In the genomic region with DNA sequence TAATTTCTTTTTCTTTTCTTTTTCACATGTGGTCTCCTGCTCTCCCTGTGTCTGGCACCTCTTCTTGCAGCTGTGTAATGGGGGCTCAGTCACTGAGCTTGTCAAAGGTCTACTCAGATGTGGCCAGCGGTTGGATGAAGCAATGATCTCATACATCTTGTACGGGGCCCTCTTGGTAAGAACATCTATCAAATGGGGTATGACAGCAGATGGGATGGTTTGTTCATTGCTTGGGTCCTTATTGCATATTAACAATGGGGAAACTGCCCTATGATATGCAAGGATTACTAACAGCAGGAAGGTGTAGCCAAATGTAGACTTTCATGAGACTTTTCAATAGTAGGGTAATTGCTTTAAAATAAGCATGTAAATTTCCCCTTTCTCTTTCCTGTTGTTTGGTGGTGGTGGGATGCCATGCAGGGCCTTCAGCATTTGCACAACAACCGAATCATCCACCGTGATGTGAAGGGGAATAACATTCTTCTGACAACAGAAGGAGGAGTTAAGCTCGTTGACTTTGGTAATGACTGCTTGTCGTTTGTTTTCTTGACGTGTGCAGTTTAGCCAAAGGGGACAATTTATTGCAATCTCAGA, we compare ENCODE assay signal across 1 cellular context.
A peak's percentile ranks its signal among the peaks of the same experiment; 100 is the strongest.
TF ChIP-seq lines count a peak whose summit lies in the region.

No MANE protein-coding gene starts in this region.

TF ChIP-seq in WTC11, 78 proteins besides CTCF, POLR2A, EP300 and RAD21 (continued from another document):
- TF ChIP-seq, protein P1, sequence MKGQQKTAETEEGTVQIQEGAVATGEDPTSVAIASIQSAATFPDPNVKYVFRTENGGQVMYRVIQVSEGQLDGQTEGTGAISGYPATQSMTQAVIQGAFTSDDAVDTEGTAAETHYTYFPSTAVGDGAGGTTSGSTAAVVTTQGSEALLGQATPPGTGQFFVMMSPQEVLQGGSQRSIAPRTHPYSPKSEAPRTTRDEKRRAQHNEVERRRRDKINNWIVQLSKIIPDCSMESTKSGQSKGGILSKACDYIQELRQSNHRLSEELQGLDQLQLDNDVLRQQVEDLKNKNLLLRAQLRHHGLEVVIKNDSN (CRISPR knock-in tag; IDR thresholded peaks at IDR 0.05), result no peak; the same call in 1 of the 2 replicates
- TF ChIP-seq ZNF121 (CRISPR knock-in tag; IDR thresholded peaks at IDR 0.05) (no peak), ATF3 (CRISPR knock-in tag; conservative IDR thresholded peaks at IDR 0.05) (no peak), GRHL2 (CRISPR knock-in tag; IDR thresholded peaks at IDR 0.05; ENCODE audit: insufficient replicate concordance, severe bottlenecking) (no peak), SOX15 (CRISPR knock-in tag; IDR thresholded peaks at IDR 0.05) (no peak), NR1H2 (CRISPR knock-in tag; IDR thresholded peaks at IDR 0.05) (no peak), ZNF396 (CRISPR knock-in tag; IDR thresholded peaks at IDR 0.05; ENCODE audit: borderline replicate concordance) (peak; percentile 60; the same call in 1 of the 2 replicates), SP1 (CRISPR knock-in tag; conservative IDR thresholded peaks at IDR 0.05) (peak; percentile 59), ZNF416 (CRISPR knock-in tag; IDR thresholded peaks at IDR 0.05) (no peak), ETV6 (CRISPR knock-in tag; IDR thresholded peaks at IDR 0.05) (peak; percentile 62; the same call in 1 of the 2 replicates), ELF4 (CRISPR knock-in tag; IDR thresholded peaks at IDR 0.05; ENCODE audit: low read depth) (no peak), SMAD3 (CRISPR knock-in tag; IDR thresholded peaks at IDR 0.05; ENCODE audit: borderline replicate concordance) (no peak), FOXK1 (CRISPR knock-in tag; IDR thresholded peaks at IDR 0.05) (peak; percentile 70), NFE2L1 (CRISPR knock-in tag; IDR thresholded peaks at IDR 0.05) (0 out of 2 replicates have a peak, but pooled peaks have one; percentile 38), CREB1 (CRISPR knock-in tag; IDR thresholded peaks at IDR 0.05) (no peak), NFATC4 (CRISPR knock-in tag; IDR thresholded peaks at IDR 0.05) (no peak), ZBTB21 (CRISPR knock-in tag; IDR thresholded peaks at IDR 0.05; ENCODE audit: borderline replicate concordance) (no peak), ZNF423 (CRISPR knock-in tag; IDR thresholded peaks at IDR 0.05) (peak; percentile 34; the same call in 1 of the 2 replicates), ATF1 (CRISPR knock-in tag; IDR thresholded peaks at IDR 0.05) (no peak)
- TF ChIP-seq, protein P2, sequence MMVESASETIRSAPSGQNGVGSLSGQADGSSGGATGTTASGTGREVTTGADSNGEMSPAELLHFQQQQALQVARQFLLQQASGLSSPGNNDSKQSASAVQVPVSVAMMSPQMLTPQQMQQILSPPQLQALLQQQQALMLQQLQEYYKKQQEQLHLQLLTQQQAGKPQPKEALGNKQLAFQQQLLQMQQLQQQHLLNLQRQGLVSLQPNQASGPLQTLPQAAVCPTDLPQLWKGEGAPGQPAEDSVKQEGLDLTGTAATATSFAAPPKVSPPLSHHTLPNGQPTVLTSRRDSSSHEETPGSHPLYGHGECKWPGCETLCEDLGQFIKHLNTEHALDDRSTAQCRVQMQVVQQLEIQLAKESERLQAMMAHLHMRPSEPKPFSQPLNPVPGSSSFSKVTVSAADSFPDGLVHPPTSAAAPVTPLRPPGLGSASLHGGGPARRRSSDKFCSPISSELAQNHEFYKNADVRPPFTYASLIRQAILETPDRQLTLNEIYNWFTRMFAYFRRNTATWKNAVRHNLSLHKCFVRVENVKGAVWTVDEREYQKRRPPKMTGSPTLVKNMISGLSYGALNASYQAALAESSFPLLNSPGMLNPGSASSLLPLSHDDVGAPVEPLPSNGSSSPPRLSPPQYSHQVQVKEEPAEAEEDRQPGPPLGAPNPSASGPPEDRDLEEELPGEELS (CRISPR knock-in tag; IDR thresholded peaks at IDR 0.05), result peak; percentile 92; the same call in 1 of the 2 replicates
- TF ChIP-seq, protein P3, sequence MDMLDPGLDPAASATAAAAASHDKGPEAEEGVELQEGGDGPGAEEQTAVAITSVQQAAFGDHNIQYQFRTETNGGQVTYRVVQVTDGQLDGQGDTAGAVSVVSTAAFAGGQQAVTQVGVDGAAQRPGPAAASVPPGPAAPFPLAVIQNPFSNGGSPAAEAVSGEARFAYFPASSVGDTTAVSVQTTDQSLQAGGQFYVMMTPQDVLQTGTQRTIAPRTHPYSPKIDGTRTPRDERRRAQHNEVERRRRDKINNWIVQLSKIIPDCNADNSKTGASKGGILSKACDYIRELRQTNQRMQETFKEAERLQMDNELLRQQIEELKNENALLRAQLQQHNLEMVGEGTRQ (CRISPR knock-in tag; IDR thresholded peaks at IDR 0.05), result no peak
- TF ChIP-seq, protein P4, sequence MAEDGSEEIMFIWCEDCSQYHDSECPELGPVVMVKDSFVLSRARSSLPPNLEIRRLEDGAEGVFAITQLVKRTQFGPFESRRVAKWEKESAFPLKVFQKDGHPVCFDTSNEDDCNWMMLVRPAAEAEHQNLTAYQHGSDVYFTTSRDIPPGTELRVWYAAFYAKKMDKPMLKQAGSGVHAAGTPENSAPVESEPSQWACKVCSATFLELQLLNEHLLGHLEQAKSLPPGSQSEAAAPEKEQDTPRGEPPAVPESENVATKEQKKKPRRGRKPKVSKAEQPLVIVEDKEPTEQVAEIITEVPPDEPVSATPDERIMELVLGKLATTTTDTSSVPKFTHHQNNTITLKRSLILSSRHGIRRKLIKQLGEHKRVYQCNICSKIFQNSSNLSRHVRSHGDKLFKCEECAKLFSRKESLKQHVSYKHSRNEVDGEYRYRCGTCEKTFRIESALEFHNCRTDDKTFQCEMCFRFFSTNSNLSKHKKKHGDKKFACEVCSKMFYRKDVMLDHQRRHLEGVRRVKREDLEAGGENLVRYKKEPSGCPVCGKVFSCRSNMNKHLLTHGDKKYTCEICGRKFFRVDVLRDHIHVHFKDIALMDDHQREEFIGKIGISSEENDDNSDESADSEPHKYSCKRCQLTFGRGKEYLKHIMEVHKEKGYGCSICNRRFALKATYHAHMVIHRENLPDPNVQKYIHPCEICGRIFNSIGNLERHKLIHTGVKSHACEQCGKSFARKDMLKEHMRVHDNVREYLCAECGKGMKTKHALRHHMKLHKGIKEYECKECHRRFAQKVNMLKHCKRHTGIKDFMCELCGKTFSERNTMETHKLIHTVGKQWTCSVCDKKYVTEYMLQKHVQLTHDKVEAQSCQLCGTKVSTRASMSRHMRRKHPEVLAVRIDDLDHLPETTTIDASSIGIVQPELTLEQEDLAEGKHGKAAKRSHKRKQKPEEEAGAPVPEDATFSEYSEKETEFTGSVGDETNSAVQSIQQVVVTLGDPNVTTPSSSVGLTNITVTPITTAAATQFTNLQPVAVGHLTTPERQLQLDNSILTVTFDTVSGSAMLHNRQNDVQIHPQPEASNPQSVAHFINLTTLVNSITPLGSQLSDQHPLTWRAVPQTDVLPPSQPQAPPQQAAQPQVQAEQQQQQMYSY (CRISPR knock-in tag; IDR thresholded peaks at IDR 0.05), result no peak
- TF ChIP-seq, protein P5, sequence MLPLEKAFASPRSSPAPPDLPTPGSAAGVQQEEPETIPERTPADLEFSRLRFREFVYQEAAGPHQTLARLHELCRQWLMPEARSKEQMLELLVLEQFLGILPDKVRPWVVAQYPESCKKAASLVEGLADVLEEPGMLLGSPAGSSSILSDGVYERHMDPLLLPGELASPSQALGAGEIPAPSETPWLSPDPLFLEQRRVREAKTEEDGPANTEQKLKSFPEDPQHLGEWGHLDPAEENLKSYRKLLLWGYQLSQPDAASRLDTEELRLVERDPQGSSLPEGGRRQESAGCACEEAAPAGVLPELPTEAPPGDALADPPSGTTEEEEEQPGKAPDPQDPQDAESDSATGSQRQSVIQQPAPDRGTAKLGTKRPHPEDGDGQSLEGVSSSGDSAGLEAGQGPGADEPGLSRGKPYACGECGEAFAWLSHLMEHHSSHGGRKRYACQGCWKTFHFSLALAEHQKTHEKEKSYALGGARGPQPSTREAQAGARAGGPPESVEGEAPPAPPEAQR (CRISPR knock-in tag; IDR thresholded peaks at IDR 0.05), result peak; percentile 78; the same call in 1 of the 2 replicates
- TF ChIP-seq, protein P6, sequence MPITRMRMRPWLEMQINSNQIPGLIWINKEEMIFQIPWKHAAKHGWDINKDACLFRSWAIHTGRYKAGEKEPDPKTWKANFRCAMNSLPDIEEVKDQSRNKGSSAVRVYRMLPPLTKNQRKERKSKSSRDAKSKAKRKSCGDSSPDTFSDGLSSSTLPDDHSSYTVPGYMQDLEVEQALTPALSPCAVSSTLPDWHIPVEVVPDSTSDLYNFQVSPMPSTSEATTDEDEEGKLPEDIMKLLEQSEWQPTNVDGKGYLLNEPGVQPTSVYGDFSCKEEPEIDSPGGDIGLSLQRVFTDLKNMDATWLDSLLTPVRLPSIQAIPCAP (CRISPR knock-in tag; IDR thresholded peaks at IDR 0.05), result no peak
- TF ChIP-seq, protein P7, sequence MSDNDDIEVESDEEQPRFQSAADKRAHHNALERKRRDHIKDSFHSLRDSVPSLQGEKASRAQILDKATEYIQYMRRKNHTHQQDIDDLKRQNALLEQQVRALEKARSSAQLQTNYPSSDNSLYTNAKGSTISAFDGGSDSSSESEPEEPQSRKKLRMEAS (CRISPR knock-in tag; IDR thresholded peaks at IDR 0.05), result no peak
